In genomic region chr1:18554101-18554500, GRCh38 we compare ENCODE assay signal across 33 cellular contexts.
"Had no signal": no experiment of that assay in that cellular context is flagged by ENCODE, and none has a peak within 500 bp of the region (broad histone marks: within the 10 kb centered on the region; RNA-seq: fewer than 3 reads in every experiment).

No MANE protein-coding gene starts in this region.

- H3K36me3 Mint-ChIP-seq: activated CD8-positive, alpha-beta memory T cell treated with anti-CD3 and anti-CD28 coated beads, Interleukin-2, amount 10 ng/mL, durations not matched to agents 7 days and 5 days; activated naive CD4-positive, alpha-beta T cell treated with anti-CD3 and anti-CD28 coated beads, Interleukin-2, amount 10 ng/mL, durations not matched to agents 7 days and 5 days; activated naive CD8-positive, alpha-beta T cell; activated naive CD8-positive, alpha-beta T cell treated with anti-CD3 and anti-CD28 coated beads, Interleukin-2, amount 10 ng/mL, durations not matched to agents 7 days and 5 days; brain; WTC11 had no signal

- H3K9me3 Mint-ChIP-seq: activated CD4-positive, alpha-beta memory T cell treated with anti-CD3 and anti-CD28 coated beads, Interleukin-2, amount 10 ng/mL, durations not matched to agents 7 days and 5 days; activated CD4-positive, alpha-beta T cell treated with anti-CD3 and anti-CD28 coated beads, Interleukin-2, amount 10 ng/mL, durations not matched to agents 7 days and 5 days; activated naive CD4-positive, alpha-beta T cell treated with anti-CD3 and anti-CD28 coated beads, Interleukin-2, amount 10 ng/mL, durations not matched to agents 7 days and 5 days; activated naive CD4-positive, alpha-beta T cell treated with anti-CD3 and anti-CD28 coated beads, Interleukin-2, amount 50 U/mL, for 24 hours; activated naive CD8-positive, alpha-beta T cell treated with anti-CD3 and anti-CD28 coated beads, Interleukin-2, amount 10 ng/mL, durations not matched to agents 7 days and 5 days; activated naive CD8-positive, alpha-beta T cell treated with anti-CD3 and anti-CD28 coated beads, Interleukin-2, amount 50 U/mL, for 24 hours; activated T-cell treated with anti-CD3 and anti-CD28 coated beads, Interleukin-2, amount 50 U/mL, for 4 hours; activated T-helper 2 cell treated with anti-CD3 and anti-CD28 coated beads, Interferon-gamma antibody, Interleukin-2, Interleukin-4, amounts not matched to agents 10 μg/mL and 5 μg/mL and 100 μg/mL, durations not matched to agents 14 hours and 24 hours and 36 hours; T-helper 1 cell treated with Interleukin-12 subunit alpha and Interleukin-12 subunit beta and Interleukin-4 antibody, amounts not matched to agents 30 μg/mL and 1 μg/mL, for 36 hours; WTC11 had no signal

- H3K4me3 Mint-ChIP-seq: activated CD4-positive, alpha-beta memory T cell treated with anti-CD3 and anti-CD28 coated beads, Interleukin-2, amount 10 ng/mL, durations not matched to agents 7 days and 5 days; activated CD4-positive, alpha-beta T cell treated with anti-CD3 and anti-CD28 coated beads for 36 hours; activated CD4-positive, alpha-beta T cell treated with anti-CD3 and anti-CD28 coated beads, Interleukin-2, amount 10 ng/mL, durations not matched to agents 7 days and 5 days; activated CD8-positive, alpha-beta memory T cell treated with anti-CD3 and anti-CD28 coated beads, Interleukin-2, amount 10 ng/mL, durations not matched to agents 7 days and 5 days; activated CD8-positive, alpha-beta T cell treated with anti-CD3 and anti-CD28 coated beads, Interleukin-2, amount 10 ng/mL, durations not matched to agents 7 days and 5 days; activated naive CD4-positive, alpha-beta T cell treated with anti-CD3 and anti-CD28 coated beads, Interleukin-2, amount 10 ng/mL, durations not matched to agents 7 days and 5 days; activated naive CD4-positive, alpha-beta T cell treated with anti-CD3 and anti-CD28 coated beads, Interleukin-2, amount 50 U/mL, for 24 hours; activated naive CD8-positive, alpha-beta T cell; activated naive CD8-positive, alpha-beta T cell treated with anti-CD3 and anti-CD28 coated beads, Interleukin-2, amount 10 ng/mL, durations not matched to agents 7 days and 5 days; activated naive CD8-positive, alpha-beta T cell treated with anti-CD3 and anti-CD28 coated beads, Interleukin-2, amount 50 U/mL, for 24 hours; activated T-cell treated with anti-CD3 and anti-CD28 coated beads, Interleukin-2, amount 50 U/mL, for 4 hours; brain; T-helper 1 cell treated with Interleukin-12 subunit alpha and Interleukin-12 subunit beta and Interleukin-4 antibody, amounts not matched to agents 30 μg/mL and 1 μg/mL, for 36 hours; WTC11 had no signal

- ATAC-seq: activated CD4-positive, alpha-beta T cell treated with anti-CD3 and anti-CD28 coated beads for 36 hours; activated CD4-positive, CD25-positive, alpha-beta regulatory T cell treated with anti-CD3 and anti-CD28 coated beads, Interleukin-2, amount 50 U/mL, for 24 hours; activated CD8-positive, alpha-beta memory T cell treated with anti-CD3 and anti-CD28 coated beads, Interleukin-2, amount 10 ng/mL, durations not matched to agents 7 days and 5 days; activated CD8-positive, alpha-beta T cell treated with anti-CD3 and anti-CD28 coated beads, Interleukin-2, amount 10 ng/mL, durations not matched to agents 7 days and 5 days; activated naive CD8-positive, alpha-beta T cell treated with anti-CD3 and anti-CD28 coated beads, Interleukin-2, amount 50 U/mL, for 24 hours; activated T-cell treated with anti-CD3 and anti-CD28 coated beads, Interleukin-2, amount 50 U/mL, for 4 hours; WTC11 had no signal

- H3K9me3 ChIP-seq: ascending aorta had no signal

- H3K27ac ChIP-seq: ascending aorta, WERI-Rb-1 had no signal

- H3K4me3 ChIP-seq: ascending aorta had no signal

- DNase-seq: activated CD4-positive, alpha-beta memory T cell treated with anti-CD3 and anti-CD28 coated beads, Interleukin-2, amount 10 ng/mL, durations not matched to agents 7 days and 5 days; activated CD4-positive, alpha-beta T cell treated with anti-CD3 and anti-CD28 coated beads for 1 hour; activated CD4-positive, alpha-beta T cell treated with anti-CD3 and anti-CD28 coated beads for 36 hours; activated CD4-positive, alpha-beta T cell treated with anti-CD3 and anti-CD28 coated beads for 48 hours; activated CD4-positive, alpha-beta T cell treated with anti-CD3 and anti-CD28 coated beads, Interleukin-2, amount 10 ng/mL, durations not matched to agents 7 days and 5 days; activated CD4-positive, alpha-beta T cell treated with anti-CD3 and anti-CD28 coated beads, Interleukin-2, amount 50 U/mL, for 48 hours; activated CD4-positive, CD25-positive, alpha-beta regulatory T cell; activated CD8-positive, alpha-beta memory T cell treated with anti-CD3 and anti-CD28 coated beads for 24 hours; activated CD8-positive, alpha-beta memory T cell treated with anti-CD3 and anti-CD28 coated beads, Interleukin-2, amount 10 ng/mL, durations not matched to agents 7 days and 5 days; activated CD8-positive, alpha-beta memory T cell treated with anti-CD3 and anti-CD28 coated beads, Interleukin-2, amount 50 U/mL, for 48 hours; activated CD8-positive, alpha-beta T cell treated with anti-CD3 and anti-CD28 coated beads, Interleukin-2, amount 10 ng/mL, durations not matched to agents 7 days and 5 days; activated effector memory CD4-positive, alpha-beta T cell treated with Interleukin-2 at 50 U/mL for 16 hours; activated gamma-delta T cell; activated naive CD4-positive, alpha-beta T cell treated with anti-CD3 and anti-CD28 coated beads, Interleukin-2, amount 10 ng/mL, durations not matched to agents 7 days and 5 days; activated naive CD4-positive, alpha-beta T cell treated with Interleukin-2 at 50 U/mL for 16 hours; activated naive CD8-positive, alpha-beta T cell treated with anti-CD3 and anti-CD28 coated beads, Interleukin-2, amount 10 ng/mL, durations not matched to agents 7 days and 5 days; activated naive CD8-positive, alpha-beta T cell treated with anti-CD3 and anti-CD28 coated beads, Interleukin-2, amount 50 U/mL, for 24 hours; activated T-cell treated with anti-CD3 and anti-CD28 coated beads, Interleukin-2, amount 50 U/mL, for 4 hours; amygdala; anterior cingulate cortex; central memory CD4-positive, alpha-beta T cell; T-helper 1 cell; WERI-Rb-1 had no signal

- FAIRE-seq: colon, TTC549 had no signal

- H3K4me1 Mint-ChIP-seq: activated CD8-positive, alpha-beta memory T cell treated with anti-CD3 and anti-CD28 coated beads, Interleukin-2, amount 10 ng/mL, durations not matched to agents 7 days and 5 days had no signal

- H3K27ac Mint-ChIP-seq: activated CD4-positive, alpha-beta memory T cell treated with anti-CD3 and anti-CD28 coated beads, Interleukin-2, amount 10 ng/mL, durations not matched to agents 7 days and 5 days; activated CD4-positive, alpha-beta T cell treated with anti-CD3 and anti-CD28 coated beads for 36 hours; activated CD4-positive, alpha-beta T cell treated with anti-CD3 and anti-CD28 coated beads, Interleukin-2, amount 10 ng/mL, durations not matched to agents 7 days and 5 days; activated CD8-positive, alpha-beta memory T cell treated with anti-CD3 and anti-CD28 coated beads, Interleukin-2, amount 10 ng/mL, durations not matched to agents 7 days and 5 days; activated CD8-positive, alpha-beta T cell treated with anti-CD3 and anti-CD28 coated beads, Interleukin-2, amount 10 ng/mL, durations not matched to agents 7 days and 5 days; activated naive CD4-positive, alpha-beta T cell treated with anti-CD3 and anti-CD28 coated beads, Interleukin-2, amount 10 ng/mL, durations not matched to agents 7 days and 5 days; activated naive CD4-positive, alpha-beta T cell treated with anti-CD3 and anti-CD28 coated beads, Interleukin-2, amount 50 U/mL, for 24 hours; activated naive CD8-positive, alpha-beta T cell; activated naive CD8-positive, alpha-beta T cell treated with anti-CD3 and anti-CD28 coated beads, Interleukin-2, amount 10 ng/mL, durations not matched to agents 7 days and 5 days; activated naive CD8-positive, alpha-beta T cell treated with anti-CD3 and anti-CD28 coated beads, Interleukin-2, amount 50 U/mL, for 24 hours; activated T-helper 2 cell treated with anti-CD3 and anti-CD28 coated beads, Interferon-gamma antibody, Interleukin-2, Interleukin-4, amounts not matched to agents 10 μg/mL and 5 μg/mL and 100 μg/mL, durations not matched to agents 14 hours and 24 hours and 36 hours; T-helper 1 cell treated with Interleukin-12 subunit alpha and Interleukin-12 subunit beta and Interleukin-4 antibody, amounts not matched to agents 30 μg/mL and 1 μg/mL, for 36 hours; WTC11 had no signal

- H3K36me3 ChIP-seq: ascending aorta, WERI-Rb-1 had no signal

- H3K4me1 ChIP-seq: ascending aorta had no signal
